Comparison of ENCODE assay signal across 2 cellular contexts in genomic region chr9:134895849-134896833, GRCh38.
TF ChIP-seq lines count a peak whose summit lies in the region.

No MANE protein-coding gene starts in this region.

TF ChIP-seq in HCT116, 20 proteins besides CTCF, POLR2A, EP300 and RAD21:
- TF ChIP-seq CBX3 (IDR thresholded peaks at IDR 0.05; ENCODE audit: low read depth) (peak; percentile 33; the same call in 1 of the 2 replicates), YY1 (IDR thresholded peaks at IDR 0.05; ENCODE audit: extremely low read depth, insufficient replicate concordance, low read depth, low read length) (no peak), EZH2 (IDR thresholded peaks at IDR 0.05) (no peak), EGR1 (IDR thresholded peaks at IDR 0.05; ENCODE audit: low read depth) (no peak), POLR2AphosphoS5 (IDR thresholded peaks at IDR 0.05; ENCODE audit: low read depth, low read length) (0 out of 2 replicates have a peak, but pooled peaks have one; percentile 22), ZFX (IDR thresholded peaks at IDR 0.05) (no peak), EZH2phosphoT487 (IDR thresholded peaks at IDR 0.05; ENCODE audit: borderline replicate concordance) (no peak), SP1 (IDR thresholded peaks at IDR 0.05; ENCODE audit: low read depth) (peak; percentile 61), MAX (IDR thresholded peaks at IDR 0.05) (peak; percentile 83), TCF7L2 (IDR thresholded peaks at IDR 0.05; ENCODE audit: borderline replicate concordance, extremely low read depth, insufficient read depth, insufficient read length) (peak; percentile 94), SRF (IDR thresholded peaks at IDR 0.05; ENCODE audit: low read depth) (no peak; the same call in 1 of the 2 replicates), CEBPB (IDR thresholded peaks at IDR 0.05; ENCODE audit: low read depth) (no peak), ELF1 (IDR thresholded peaks at IDR 0.05; ENCODE audit: borderline replicate concordance, low read depth) (no peak), ZNF274 (IDR thresholded peaks at IDR 0.05; ENCODE audit: low read depth, low read length) (no peak), FOSL1 (IDR thresholded peaks at IDR 0.05; ENCODE audit: low read depth) (peak; percentile 36; the same call in 1 of the 2 replicates), JUND (IDR thresholded peaks at IDR 0.05) (peak; percentile 50), SIN3A (IDR thresholded peaks at IDR 0.05; ENCODE audit: low read depth) (no peak), ZBTB33 (IDR thresholded peaks at IDR 0.05; ENCODE audit: extremely low read depth, insufficient replicate concordance, low read length) (no peak)
- TF ChIP-seq, protein P1, sequence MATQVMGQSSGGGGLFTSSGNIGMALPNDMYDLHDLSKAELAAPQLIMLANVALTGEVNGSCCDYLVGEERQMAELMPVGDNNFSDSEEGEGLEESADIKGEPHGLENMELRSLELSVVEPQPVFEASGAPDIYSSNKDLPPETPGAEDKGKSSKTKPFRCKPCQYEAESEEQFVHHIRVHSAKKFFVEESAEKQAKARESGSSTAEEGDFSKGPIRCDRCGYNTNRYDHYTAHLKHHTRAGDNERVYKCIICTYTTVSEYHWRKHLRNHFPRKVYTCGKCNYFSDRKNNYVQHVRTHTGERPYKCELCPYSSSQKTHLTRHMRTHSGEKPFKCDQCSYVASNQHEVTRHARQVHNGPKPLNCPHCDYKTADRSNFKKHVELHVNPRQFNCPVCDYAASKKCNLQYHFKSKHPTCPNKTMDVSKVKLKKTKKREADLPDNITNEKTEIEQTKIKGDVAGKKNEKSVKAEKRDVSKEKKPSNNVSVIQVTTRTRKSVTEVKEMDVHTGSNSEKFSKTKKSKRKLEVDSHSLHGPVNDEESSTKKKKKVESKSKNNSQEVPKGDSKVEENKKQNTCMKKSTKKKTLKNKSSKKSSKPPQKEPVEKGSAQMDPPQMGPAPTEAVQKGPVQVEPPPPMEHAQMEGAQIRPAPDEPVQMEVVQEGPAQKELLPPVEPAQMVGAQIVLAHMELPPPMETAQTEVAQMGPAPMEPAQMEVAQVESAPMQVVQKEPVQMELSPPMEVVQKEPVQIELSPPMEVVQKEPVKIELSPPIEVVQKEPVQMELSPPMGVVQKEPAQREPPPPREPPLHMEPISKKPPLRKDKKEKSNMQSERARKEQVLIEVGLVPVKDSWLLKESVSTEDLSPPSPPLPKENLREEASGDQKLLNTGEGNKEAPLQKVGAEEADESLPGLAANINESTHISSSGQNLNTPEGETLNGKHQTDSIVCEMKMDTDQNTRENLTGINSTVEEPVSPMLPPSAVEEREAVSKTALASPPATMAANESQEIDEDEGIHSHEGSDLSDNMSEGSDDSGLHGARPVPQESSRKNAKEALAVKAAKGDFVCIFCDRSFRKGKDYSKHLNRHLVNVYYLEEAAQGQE (IDR thresholded peaks at IDR 0.05; ENCODE audit: low read depth): no peak
- TF ChIP-seq, protein P2, sequence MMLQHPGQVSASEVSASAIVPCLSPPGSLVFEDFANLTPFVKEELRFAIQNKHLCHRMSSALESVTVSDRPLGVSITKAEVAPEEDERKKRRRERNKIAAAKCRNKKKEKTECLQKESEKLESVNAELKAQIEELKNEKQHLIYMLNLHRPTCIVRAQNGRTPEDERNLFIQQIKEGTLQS (IDR thresholded peaks at IDR 0.05): no peak

TF ChIP-seq in SK-N-SH, 30 proteins besides CTCF, POLR2A, EP300 and RAD21:
- no peak for TF ChIP-seq CHD2 (IDR thresholded peaks at IDR 0.05; ENCODE audit: low read length, partially characterized antibody)
- peak; percentile 61 for TF ChIP-seq NFIC (IDR thresholded peaks at IDR 0.05; ENCODE audit: borderline replicate concordance)
- TF ChIP-seq TEAD4 (IDR thresholded peaks at IDR 0.05; ENCODE audit: borderline replicate concordance, insufficient read depth): no peak
- TF ChIP-seq GABPA (IDR thresholded peaks at IDR 0.05; ENCODE audit: low read depth): no peak
- TF ChIP-seq TCF12 (IDR thresholded peaks at IDR 0.05): peak; percentile 26; the same call in 1 of the 2 replicates
- TF ChIP-seq FOSL2 (IDR thresholded peaks at IDR 0.05; ENCODE audit: borderline replicate concordance, low read depth): 0 out of 2 replicates have a peak, but pooled peaks have one; percentile 43
- no peak for TF ChIP-seq ELF1 (IDR thresholded peaks at IDR 0.05)
